Comparison of ENCODE assay signal across 16 cellular contexts in genomic region chr6:87736809-87737540, GRCh38. TPM values are rescaled to one million over a fixed set of nuclear protein-coding genes. Genes with fewer than 3 reads are reported as not detected.
DNase-seq lines count a peak whose midpoint lies in the region; ATAC-seq and TF ChIP-seq lines count a peak whose summit lies in the region.
"Had no signal": no experiment of that assay in that cellular context is flagged by ENCODE, and none has a peak within 500 bp of the region (broad histone marks: within the 10 kb centered on the region; RNA-seq: fewer than 3 reads in every experiment).

No MANE protein-coding gene starts in this region.

- TF ChIP-seq CTCF in activated CD8-positive, alpha-beta T cell treated with anti-CD3 and anti-CD28 coated beads for 36 hours (IDR thresholded peaks at IDR 0.05): no peak
- TF ChIP-seq CTCF in right atrium auricular region (IDR thresholded peaks at IDR 0.05): no peak

- H3K9me3 ChIP-seq in right atrium auricular region: no peaks in the 10 kb centered on the region
- H3K9me3 ChIP-seq: sigmoid colon had no signal

- peaks cover 0 to 9% of the 10 kb centered on the region in 2 donors for H3K4me1 ChIP-seq in right atrium auricular region

- no peak overlapping the region for H3K27ac ChIP-seq in right atrium auricular region
- H3K27ac ChIP-seq: sigmoid colon had no signal

- peak; percentile 15 for DNase-seq in stimulated activated CD4-positive, alpha-beta T cell treated with anti-CD3 and anti-CD28 coated beads, Interleukin-1b, Interleukin-23, amount 100 ng/mL, for 48 hours
- no peak for DNase-seq in stimulated activated CD4-positive, alpha-beta T cell treated with anti-CD3 and anti-CD28 coated beads, Interleukin-15, amount 100 ng/mL, for 24 hours
- DNase-seq in activated CD8-positive, alpha-beta T cell treated with anti-CD3 and anti-CD28 coated beads for 36 hours: peak; percentile 19
- no peak for DNase-seq in stimulated activated effector memory CD8-positive, alpha-beta T cell treated with anti-CD3 and anti-CD28 coated beads, Interleukin-12 subunit alpha, Interleukin-12 subunit beta, amount 100 ng/mL, for 72 hours (ENCODE audit: low spot score in 2 of 2)
- DNase-seq in right atrium auricular region (ENCODE audit: low spot score) (no peak), D341Med (ENCODE audit: low spot score) (no peak), NCI-H510A (lab: John Stamatoyannopoulos, UW) (no peak)
- DNase-seq: amniotic stem cell; endodermal cell; IMR-90; left cardiac atrium; occipital lobe; RPMI8226; sigmoid colon; stimulated activated CD4-positive, alpha-beta T cell treated with anti-CD3 and anti-CD28 coated beads, Interleukin-2, amount 100 ng/mL, for 48 hours had no signal

- H3K36me3 ChIP-seq in right atrium auricular region: no peaks in the 10 kb centered on the region
- H3K36me3 ChIP-seq: sigmoid colon had no signal

- H3K27ac Mint-ChIP-seq in activated CD8-positive, alpha-beta T cell treated with anti-CD3 and anti-CD28 coated beads for 36 hours: peak overlapping the region; percentile 74
- peak overlapping the region; percentile 92 for H3K27ac Mint-ChIP-seq in stimulated activated effector memory CD8-positive, alpha-beta T cell treated with anti-CD3 and anti-CD28 coated beads, Interleukin-12 subunit alpha, Interleukin-12 subunit beta, amount 100 ng/mL, for 72 hours
- H3K27ac Mint-ChIP-seq: endodermal cell had no signal

- H3K4me3 Mint-ChIP-seq in activated CD8-positive, alpha-beta T cell treated with anti-CD3 and anti-CD28 coated beads for 36 hours: no peak overlapping the region
- peak overlapping the region; percentile 58 for H3K4me3 Mint-ChIP-seq in stimulated activated effector memory CD8-positive, alpha-beta T cell treated with anti-CD3 and anti-CD28 coated beads, Interleukin-12 subunit alpha, Interleukin-12 subunit beta, amount 100 ng/mL, for 72 hours
- H3K4me3 Mint-ChIP-seq: endodermal cell had no signal

- CTCF ChIA-PET in activated CD8-positive, alpha-beta T cell treated with anti-CD3 and anti-CD28 coated beads for 36 hours (lab: Charles Lee): interaction anchor here (0.7 to 1.4 kb wide), 2 partner anchors 8 to 20 kb away, joined by 3 read pairs; no protein-coding TSS in a partner anchor

- H3K27me3 Mint-ChIP-seq in activated CD8-positive, alpha-beta T cell treated with anti-CD3 and anti-CD28 coated beads for 36 hours: no peaks in the 10 kb centered on the region

- H3K27me3 ChIP-seq in right atrium auricular region: no peaks in the 10 kb centered on the region
- H3K27me3 ChIP-seq: sigmoid colon had no signal

- H3K4me1 Mint-ChIP-seq in activated CD8-positive, alpha-beta T cell treated with anti-CD3 and anti-CD28 coated beads for 36 hours (ENCODE audit: low read depth): peaks cover 27% of the 10 kb centered on the region
- peaks cover 41% of the 10 kb centered on the region for H3K4me1 Mint-ChIP-seq in stimulated activated effector memory CD8-positive, alpha-beta T cell treated with anti-CD3 and anti-CD28 coated beads, Interleukin-12 subunit alpha, Interleukin-12 subunit beta, amount 100 ng/mL, for 72 hours

- intact Hi-C loops in activated CD8-positive, alpha-beta T cell treated with anti-CD3 and anti-CD28 coated beads for 36 hours (cut with micrococcal nuclease): no loop called here

- peak; percentile 55 for ATAC-seq in HG02885 (IDR thresholded peaks at IDR 0.05; ENCODE audit: poor library complexity, unreplicated experiment)
- ATAC-seq in activated CD8-positive, alpha-beta T cell treated with anti-CD3 and anti-CD28 coated beads for 36 hours: peak; percentile 34
- ATAC-seq in stimulated activated effector memory CD8-positive, alpha-beta T cell treated with anti-CD3 and anti-CD28 coated beads, Interleukin-12 subunit alpha, Interleukin-12 subunit beta, amount 100 ng/mL, for 72 hours: peak; percentile 52
- ATAC-seq: left cardiac atrium had no signal

- no peak overlapping the region for H3K4me3 ChIP-seq in right atrium auricular region
- H3K4me3 ChIP-seq: sigmoid colon had no signal

- H3K9me3 Mint-ChIP-seq in activated CD8-positive, alpha-beta T cell treated with anti-CD3 and anti-CD28 coated beads for 36 hours: peaks cover 2% of the 10 kb centered on the region
- no peaks in the 10 kb centered on the region for H3K9me3 Mint-ChIP-seq in stimulated activated effector memory CD8-positive, alpha-beta T cell treated with anti-CD3 and anti-CD28 coated beads, Interleukin-12 subunit alpha, Interleukin-12 subunit beta, amount 100 ng/mL, for 72 hours

- POLR2A ChIA-PET in activated CD8-positive, alpha-beta T cell treated with anti-CD3 and anti-CD28 coated beads for 36 hours (lab: Charles Lee): no interaction called here

- H3K36me3 Mint-ChIP-seq in activated CD8-positive, alpha-beta T cell treated with anti-CD3 and anti-CD28 coated beads for 36 hours (ENCODE audit: low read depth): no peaks in the 10 kb centered on the region
- peaks cover 1% of the 10 kb centered on the region for H3K36me3 Mint-ChIP-seq in stimulated activated effector memory CD8-positive, alpha-beta T cell treated with anti-CD3 and anti-CD28 coated beads, Interleukin-12 subunit alpha, Interleukin-12 subunit beta, amount 100 ng/mL, for 72 hours

RNA-seq across cellular contexts. Expression of gene AKIRIN2, which starts 34.9 kb away (rescaled TPM):
- total RNA-seq in activated CD8-positive, alpha-beta T cell treated with anti-CD3 and anti-CD28 coated beads for 36 hours: 10 to 100 TPM; 42.1 to 45.6 TPM
- total RNA-seq in right atrium auricular region: 10 to 100 TPM; 27.2 to 29.4 TPM

Comparison
In these comparisons a context has a peak if more than half of its experiments do, and no peak if none do; other contexts are left out.
1. DNase-seq: peak in stimulated activated CD4-positive, alpha-beta T cell treated with anti-CD3 and anti-CD28 coated beads, Interleukin-1b, Interleukin-23, amount 100 ng/mL, for 48 hours (single experiment) and activated CD8-positive, alpha-beta T cell treated with anti-CD3 and anti-CD28 coated beads for 36 hours (single experiment); none in stimulated activated CD4-positive, alpha-beta T cell treated with anti-CD3 and anti-CD28 coated beads, Interleukin-15, amount 100 ng/mL, for 24 hours (single experiment), stimulated activated effector memory CD8-positive, alpha-beta T cell treated with anti-CD3 and anti-CD28 coated beads, Interleukin-12 subunit alpha, Interleukin-12 subunit beta, amount 100 ng/mL, for 72 hours (0 of 2), right atrium auricular region (single experiment), D341Med (single experiment) and NCI-H510A (single experiment).
2. Peak in every context shown above with its lines, with median percentiles within 50 percentile points of each other: ATAC-seq.